In genomic region chr10:24196426-24197039, GRCh38 we compare ENCODE assay signal across 8 cellular contexts. TPM values are rescaled to one million over a fixed set of nuclear protein-coding genes. Genes with fewer than 3 reads are reported as not detected.
DNase-seq lines count a peak whose midpoint lies in the region; ATAC-seq, FAIRE-seq and TF ChIP-seq lines count a peak whose summit lies in the region.

No MANE protein-coding gene starts in this region.

- H3K27me3 ChIP-seq in Loucy (ENCODE audit: insufficient read depth, low read length, poor library complexity, severe bottlenecking) (no peaks in the 10 kb centered on the region), K562 (ENCODE audit: control insufficient read depth in 2 of 2, insufficient read depth in 2 of 2, low read length in 2 of 2) (no peaks in the 10 kb centered on the region)

- no TSS peak for BruUV-seq in K562 (replicated peaks; lab: Mats Ljungman, UMichigan)

- H3K27ac ChIP-seq in K562 (ENCODE audit: extremely low read depth, low read depth, low read length), result no peak overlapping the region

- H3K4me3 ChIP-seq in Loucy (ENCODE audit: low read length, poor library complexity, severe bottlenecking), result no peak overlapping the region
- H3K4me3 ChIP-seq in K562, result no peak overlapping the region

- peak; percentile 50 to 72 for TF ChIP-seq RAD21 in K562 (CRISPR knock-in tag; conservative IDR thresholded peaks at IDR 0.05 in 1 of 2, IDR thresholded peaks at IDR 0.05 in 1 of 2)

- intact Hi-C loops in K562 (cut with micrococcal nuclease), result loop anchor here (2.0 to 10.0 kb wide), 3 partner anchors 202 to 1038 kb away; no protein-coding TSS in a partner anchor

- TF ChIP-seq CTCF in GM10248 (IDR thresholded peaks at IDR 0.05; ENCODE audit: control extremely low read depth, extremely low read depth, low read depth, missing control alignments) (peak; percentile 91), Loucy (conservative IDR thresholded peaks at IDR 0.05; ENCODE audit: low read length) (peak; percentile 98), K562 (IDR thresholded peaks at IDR 0.05 in 2 of 3, conservative IDR thresholded peaks at IDR 0.05 in 1 of 3; ENCODE audit: insufficient read depth in 2 of 3, low read depth in 1 of 3, low read length in 3 of 3) (peak; percentile 76 to 92 (median 86))

- H3K9me1 ChIP-seq in K562 (ENCODE audit: control insufficient read depth, insufficient read depth, low read length), result no peaks in the 10 kb centered on the region

- H3F3A ChIP-seq in Loucy (ENCODE audit: low read depth), result no peaks in the 10 kb centered on the region

- H3K4me2 ChIP-seq in Loucy (ENCODE audit: low read depth, low read length, poor library complexity, severe bottlenecking) (no peak overlapping the region), K562 (ENCODE audit: insufficient read depth, low read length) (no peak overlapping the region)

- H3K9ac ChIP-seq in Loucy (ENCODE audit: low read depth, low read length, poor library complexity, severe bottlenecking) (no peak overlapping the region), K562 (ENCODE audit: insufficient read depth in 1 of 2, low read depth in 2 of 2, low read length in 2 of 2) (no peak overlapping the region)

- peak; percentile 74 for DNase-seq in GM10248 (ENCODE audit: extremely low spot score)
- DNase-seq in H4 (ENCODE audit: low spot score), result peak; percentile 51
- DNase-seq in T1000 (lab: John Stamatoyannopoulos, UW), result peak; percentile 48
- DNase-seq in K562 (ENCODE audit: extremely low read depth in 1 of 4, low spot score in 3 of 4), result peak; percentile 63 to 79 (median 74)
- peak; percentile 84 for DNase-seq in iPS-NIHi11 (ENCODE audit: low spot score)
- DNase-seq in stimulated activated CD4-positive, alpha-beta T cell treated with anti-CD3 and anti-CD28 coated beads, Interleukin-15, amount 100 ng/mL, for 48 hours (ENCODE audit: low read depth in 2 of 2), result peak; percentile 38 to 55

- H4K20me1 ChIP-seq in Loucy (ENCODE audit: insufficient read depth, low read length, poor library complexity, severe bottlenecking), result no peaks in the 10 kb centered on the region
- H4K20me1 ChIP-seq in K562 (replicated peaks; ENCODE audit: control insufficient read depth, insufficient read depth, low read length), result no peaks in the 10 kb centered on the region

- CTCF ChIA-PET in GM10248 (lab: Yijun Ruan, JAX), result interaction anchor here (0.8 to 3.7 kb wide), 16 partner anchors 9 to 255 kb away, joined by 3 to 23 read pairs (median 4); partner anchors contain the start of gene KIAA1217
- CTCF ChIA-PET in K562 (lab: Yijun Ruan, JAX; ENCODE audit: low intra/inter-chr PET ratio), result interaction anchor here (0.7 to 1.5 kb wide), 2 partner anchors 882 to 1038 kb away, joined by 3 read pairs; no protein-coding TSS in a partner anchor

- FAIRE-seq in K562 (lab: Jason Lieb, UNC), result peak; percentile 95

- H3K79me2 ChIP-seq in Loucy (ENCODE audit: insufficient read depth, low read length) (no peaks in the 10 kb centered on the region), K562 (ENCODE audit: control insufficient read depth, insufficient read depth, low read length) (no peaks in the 10 kb centered on the region)

- ATAC-seq in K562, result peak; percentile 95
- no peak for ATAC-seq in HG02970 (IDR thresholded peaks at IDR 0.05; ENCODE audit: low FRiP score, unreplicated experiment)

- H3K9me3 ChIP-seq in Loucy (ENCODE audit: insufficient read depth, low read depth, low read length) (no peaks in the 10 kb centered on the region), K562 (replicated peaks; ENCODE audit: control insufficient read depth, insufficient read depth, low read depth, low read length) (no peaks in the 10 kb centered on the region)

- 0 out of 2 replicates have a peak overlapping the region, but pooled peaks have one; percentile 20 for H2AFZ ChIP-seq in Loucy (ENCODE audit: low read length)
- no peak overlapping the region for H2AFZ ChIP-seq in K562 (ENCODE audit: low read depth, low read length)

- no peaks in the 10 kb centered on the region for H3K9me2 ChIP-seq in Loucy (replicated peaks; ENCODE audit: low read depth, low read length)

- TF ChIP-seq POLR2A in K562 (conservative IDR thresholded peaks at IDR 0.05), result no peak

- WGBS in K562 (ENCODE audit: insufficient coverage, low coverage, missing lambda C conversion rate), result 1% methylated on average over 11 of the region's 11 CpGs

- in situ Hi-C loops in K562 (cut with MboI), result no loop called here

- H3K36me3 ChIP-seq in Loucy (ENCODE audit: insufficient read depth, low read length), result no peaks in the 10 kb centered on the region
- H3K36me3 ChIP-seq in K562 (ENCODE audit: control insufficient read depth, insufficient read depth, low read length), result no peaks in the 10 kb centered on the region

- no peaks in the 10 kb centered on the region for H3K4me1 ChIP-seq in Loucy (ENCODE audit: insufficient read depth, low read length, poor library complexity, severe bottlenecking)
- no peaks in the 10 kb centered on the region for H3K4me1 ChIP-seq in K562 (replicated peaks in 1 of 2; ENCODE audit: control insufficient read depth in 2 of 2, insufficient read depth in 2 of 2, low read length in 2 of 2)

- no peak for TF ChIP-seq EP300 in K562 (IDR thresholded peaks at IDR 0.05; ENCODE audit: low read length)

- POLR2A ChIA-PET in GM10248 (lab: Yijun Ruan, JAX) (no interaction called here), K562 (lab: Yijun Ruan, JAX) (interaction anchor here (0.6 kb wide), 2 partner anchors 125 to 295 kb away, joined by 3 read pairs; no protein-coding TSS in a partner anchor)

TF ChIP-seq in K562, 482 proteins besides CTCF, POLR2A, EP300 and RAD21 (continues in another document):
- TF ChIP-seq STAG1 (CRISPR knock-in tag; IDR thresholded peaks at IDR 0.05; ENCODE audit: borderline replicate concordance) (peak; percentile 28; the same call in 1 of the 2 replicates), DEAF1 (CRISPR knock-in tag; IDR thresholded peaks at IDR 0.05) (peak; percentile 33; the same call in 1 of the 2 replicates), KLF16 (IDR thresholded peaks at IDR 0.05) (0 out of 2 replicates have a peak, but pooled peaks have one; percentile 24), SMC3 (conservative IDR thresholded peaks at IDR 0.05; ENCODE audit: insufficient read depth, low read depth, low read length) (peak; percentile 66), CTCFL (IDR thresholded peaks at IDR 0.05; ENCODE audit: borderline replicate concordance, insufficient read depth, low read depth, low read length, poor library complexity, severe bottlenecking) (peak; percentile 30), ZNF212 (CRISPR knock-in tag; IDR thresholded peaks at IDR 0.05) (no peak), CREM (IDR thresholded peaks at IDR 0.05; ENCODE audit: low read depth) (0 out of 2 replicates have a peak, but pooled peaks have one; percentile 25), FOXJ2 (tag; IDR thresholded peaks at IDR 0.05) (no peak), XRCC5 (IDR thresholded peaks at IDR 0.05; ENCODE audit: low read depth, low read length) (0 out of 2 replicates have a peak, but pooled peaks have one; percentile 38)

RNA-seq across cellular contexts. Expression of gene KIAA1217, which starts 12.4 kb away (rescaled TPM):
- total RNA-seq in H4 (2014; rRNA removed; shearing (Covaris generic)), result 2.5 and 5.2 TPM in 2 replicates
- total RNA-seq in K562 (2011; cell fraction: chromatin; rRNA removed; ENCODE audit: low replicate concordance), result not detected in 2 replicates
- 0.39 TPM in 1 of 2 replicates, not detected in the other for total RNA-seq in K562 (2011; cell fraction: nucleolus; rRNA removed)
- not detected in 2 replicates for total RNA-seq in K562 (2011; cell fraction: nucleoplasm; rRNA removed)
- total RNA-seq in K562 (2014; rRNA removed) (not detected in 2 replicates), K562 (2014; rRNA removed; fragmentation: Illumina TruSeq; extraction: Trizol) (not detected in 2 replicates), K562 (2015; rRNA removed; fragmentation: Illumina TruSeq; extraction: Trizol) (not detected in 2 replicates), K562 (2021) (0.04 and 0.20 TPM in 2 replicates)
- polyA plus RNA-seq in K562 (2011; rRNA removed) (not detected in 2 replicates), K562 (2014; fragmentation: Illumina TruSeq; extraction: Trizol) (not detected in 2 replicates), K562 (2014; fragmentation: Nextera tagmentation; extraction: Ambion mirVana) (not detected), K562 (2014; rRNA removed) (not detected in 2 replicates)
- not detected in 2 replicates for polyA plus RNA-seq in K562 (2011; cell fraction: cytosol; rRNA removed)
- not detected in 2 replicates for polyA plus RNA-seq in K562 (2011; cell fraction: nucleus; rRNA removed)
- polyA plus RNA-seq in K562 (2012), result 0.01 and 0.03 TPM in 2 replicates
- polyA minus RNA-seq in K562 (2011; rRNA and poly(A)+ RNA removed), result not detected in 2 replicates
- polyA minus RNA-seq in K562 (2011; cell fraction: cytosol; rRNA and poly(A)+ RNA removed), result not detected in 2 replicates
- not detected in 2 replicates for polyA minus RNA-seq in K562 (2011; cell fraction: nucleus; rRNA and poly(A)+ RNA removed)
